ENCODE assay signal across 12 cellular contexts in the genomic region with DNA sequence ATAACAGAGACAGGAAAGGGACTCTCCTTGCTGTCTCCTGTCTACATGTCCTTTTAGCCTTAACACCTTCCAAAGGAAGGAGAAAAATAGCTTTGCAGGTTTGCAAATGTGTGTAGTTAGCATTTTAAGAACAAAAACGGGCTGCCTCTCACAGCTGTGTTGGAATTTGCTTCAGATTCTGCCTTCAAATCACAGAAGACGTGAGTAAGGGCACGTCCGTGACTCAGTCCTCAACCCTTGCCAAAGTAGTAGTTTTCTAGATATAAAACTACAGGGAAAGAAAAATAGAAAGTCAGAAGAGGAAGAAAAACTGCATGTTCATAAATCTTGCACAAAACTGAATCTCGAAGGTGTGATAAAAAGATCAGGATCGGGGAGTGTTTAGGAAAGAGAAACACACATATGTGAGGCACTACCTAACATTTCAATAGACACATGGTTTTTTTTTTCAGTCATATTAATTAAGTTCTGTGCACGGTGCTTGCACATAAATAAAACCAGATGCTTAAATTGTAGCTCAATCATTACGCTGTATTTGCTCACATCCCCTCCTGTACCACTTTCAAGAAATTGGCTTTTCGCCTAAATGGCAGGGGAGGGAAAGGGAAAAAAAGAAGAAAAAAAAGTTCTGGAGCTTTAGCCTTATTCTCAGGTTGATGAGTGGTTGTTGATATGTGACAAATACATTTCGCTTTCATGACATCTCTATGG.
A peak's percentile ranks its signal among the peaks of the same experiment; 100 is the strongest.
DNase-seq lines count a peak whose midpoint lies in the region; ATAC-seq and TF ChIP-seq lines count a peak whose summit lies in the region.
"Had no signal": no experiment of that assay in that cellular context is flagged by ENCODE, and none has a peak within 500 bp of the region (broad histone marks: within the 10 kb centered on the region; RNA-seq: fewer than 3 reads in every experiment).

No MANE protein-coding gene starts in this region.

- peaks cover 5% of the 10 kb centered on the region for H3K79me2 ChIP-seq in ACC112 (ENCODE audit: control insufficient read depth, insufficient read depth, low read length, unreplicated experiment)

- H3K27me3 ChIP-seq in ACC112 (ENCODE audit: insufficient read depth, low read length) (no peaks in the 10 kb centered on the region), kidney epithelial cell (ENCODE audit: control insufficient read depth, insufficient read depth, low read length) (no peaks in the 10 kb centered on the region)

- peak overlapping the region; percentile 70 for H3K4me3 ChIP-seq in ACC112 (ENCODE audit: low read depth, low read length)
- peak overlapping the region; percentile 16 for H3K4me3 ChIP-seq in astrocyte of the cerebellum (ENCODE audit: low read depth, low read length)
- peak overlapping the region; percentile 7 for H3K4me3 ChIP-seq in kidney epithelial cell (ENCODE audit: low read depth, low read length)

- in situ Hi-C loops in astrocyte of the cerebellum (cut with HindIII; ENCODE audit: low sequenced_read_pairs): loop anchor here (5.0 kb wide), 1 partner anchor 77 kb away; no protein-coding TSS in a partner anchor

- DNase-seq in LHCN-M2 (ENCODE audit: low read depth): peak; percentile 59
- peak; percentile 62 for DNase-seq in astrocyte of the cerebellum (ENCODE audit: low read depth)
- peak; percentile 34 for DNase-seq in kidney epithelial cell (ENCODE audit: low read depth)
- DNase-seq in DMS53 treated with DMSO at 0.1 percent for 48 hours (lab: John Stamatoyannopoulos, UW; ENCODE audit: unreplicated experiment): no peak
- DNase-seq in activated T-cell treated with anti-CD3 and anti-CD28 coated beads for 4 hours: no peak
- DNase-seq in activated naive CD4-positive, alpha-beta T cell treated with Interleukin-2 at 50 U/mL for 16 hours: no peak
- DNase-seq: activated CD4-positive, alpha-beta T cell treated with anti-CD3 and anti-CD28 coated beads, Interleukin-2, amount 50 U/mL, for 4 hours; CD4-positive, CD25-positive, alpha-beta regulatory T cell; naive thymus-derived CD8-positive, alpha-beta T cell; NCI-H2107 had no signal

- peak overlapping the region; percentile 75 for H3K27ac ChIP-seq in ACC112 (ENCODE audit: low read depth, low read length)

- peak overlapping the region; percentile 42 for H2AFZ ChIP-seq in ACC112 (ENCODE audit: low read length, unreplicated experiment)

- no peak for ATAC-seq in GM19023 (IDR thresholded peaks at IDR 0.05; ENCODE audit: unreplicated experiment)
- ATAC-seq: naive thymus-derived CD8-positive, alpha-beta T cell had no signal

- peaks cover 28% of the 10 kb centered on the region for H3K4me1 ChIP-seq in ACC112 (ENCODE audit: control insufficient read depth, insufficient read depth, low read length, unreplicated experiment)

- TF ChIP-seq CTCF in astrocyte of the cerebellum (IDR thresholded peaks at IDR 0.05; ENCODE audit: low read depth, low read length, missing control alignments) (no peak), kidney epithelial cell (IDR thresholded peaks at IDR 0.05; ENCODE audit: insufficient read depth, low read length, poor library complexity, severe bottlenecking) (no peak)

- H3K36me3 ChIP-seq in ACC112 (ENCODE audit: insufficient read depth, low read length): no peaks in the 10 kb centered on the region
- H3K36me3 ChIP-seq in kidney epithelial cell (ENCODE audit: control insufficient read depth, insufficient read depth, low read length): no peaks in the 10 kb centered on the region

Comparison
In these comparisons a context has a peak if more than half of its experiments do, and no peak if none do; other contexts are left out.
1. H3K4me3 ChIP-seq: peak in every context shown above with its lines; median percentile 70 in ACC112; 16 in astrocyte of the cerebellum; 7 in kidney epithelial cell.
2. DNase-seq: peak in LHCN-M2 (single experiment), astrocyte of the cerebellum (single experiment) and kidney epithelial cell (single experiment); none in DMS53 treated with DMSO at 0.1 percent for 48 hours (single experiment), activated T-cell treated with anti-CD3 and anti-CD28 coated beads for 4 hours (single experiment) and activated naive CD4-positive, alpha-beta T cell treated with Interleukin-2 at 50 U/mL for 16 hours (single experiment).